Comparison of ENCODE assay signal across 8 cellular contexts in genomic region chr9:35696520-35697215, GRCh38. TPM values are rescaled to one million over a fixed set of nuclear protein-coding genes. Genes with fewer than 3 reads are reported as not detected.
DNase-seq lines count a peak whose midpoint lies in the region; ATAC-seq and TF ChIP-seq lines count a peak whose summit lies in the region.

No MANE protein-coding gene starts in this region.

- H3K4me3 ChIP-seq in SJCRH30 (no peak overlapping the region), left ventricle myocardium inferior (no peak overlapping the region)

- peak; percentile 83 for ATAC-seq in GM18511 (IDR thresholded peaks at IDR 0.05; ENCODE audit: unreplicated experiment)
- peak; percentile 87 for ATAC-seq in HG03460 (IDR thresholded peaks at IDR 0.05; ENCODE audit: unreplicated experiment)
- ATAC-seq in activated naive CD4-positive, alpha-beta T cell treated with anti-CD3 and anti-CD28 coated beads, Interleukin-2, amount 50 U/mL, for 72 hours, result peak; percentile 77 to 88
- ATAC-seq in sciatic nerve, result peak; percentile 73

- no peak overlapping the region for H3K27ac ChIP-seq in SJCRH30
- peak overlapping the region; percentile 54 for H3K27ac ChIP-seq in left ventricle myocardium inferior (replicated peaks)

- H3K9me3 ChIP-seq in SJCRH30 (replicated peaks) (no peaks in the 10 kb centered on the region), left ventricle myocardium inferior (replicated peaks) (no peaks in the 10 kb centered on the region)

- H3K9me3 Mint-ChIP-seq in activated naive CD4-positive, alpha-beta T cell treated with anti-CD3 and anti-CD28 coated beads, Interleukin-2, amount 50 U/mL, for 72 hours, result no peaks in the 10 kb centered on the region

- H3K4me1 ChIP-seq in SJCRH30, result no peaks in the 10 kb centered on the region
- H3K4me1 ChIP-seq in left ventricle myocardium inferior, result peaks cover 33% of the 10 kb centered on the region

- intact Hi-C loops in left ventricle myocardium inferior (cut with micrococcal nuclease) (no loop called here), sciatic nerve (cut with DNase I) (no loop called here)

- H3K27me3 ChIP-seq in SJCRH30 (no peaks in the 10 kb centered on the region), left ventricle myocardium inferior (ENCODE audit: low read depth) (no peaks in the 10 kb centered on the region)

- DNase-seq in Ammon's horn (ENCODE audit: low spot score), result peak; percentile 59
- DNase-seq in SJCRH30, result peak; percentile 33 to 67
- DNase-seq in activated naive CD4-positive, alpha-beta T cell treated with anti-CD3 and anti-CD28 coated beads, Interleukin-2, amount 50 U/mL, for 72 hours (ENCODE audit: low spot score in 2 of 2), result peak in 1 of 2 donors; percentile 64
- peak; percentile 48 for DNase-seq in left ventricle myocardium inferior
- no peak for DNase-seq in sciatic nerve (ENCODE audit: low spot score)
- DNase-seq in NCI-H526 treated with DMSO at 0.1 percent for 48 hours (lab: John Stamatoyannopoulos, UW), result no peak

- H3K27ac Mint-ChIP-seq in activated naive CD4-positive, alpha-beta T cell treated with anti-CD3 and anti-CD28 coated beads, Interleukin-2, amount 50 U/mL, for 72 hours, result no peak overlapping the region

- H3K36me3 Mint-ChIP-seq in activated naive CD4-positive, alpha-beta T cell treated with anti-CD3 and anti-CD28 coated beads, Interleukin-2, amount 50 U/mL, for 72 hours, result peaks cover 0 to 5% of the 10 kb centered on the region in 2 donors

- H3K36me3 ChIP-seq in SJCRH30 (peaks cover 30% of the 10 kb centered on the region), left ventricle myocardium inferior (peaks cover 62% of the 10 kb centered on the region)

- peak; percentile 94 for TF ChIP-seq CTCF in left ventricle myocardium inferior (IDR thresholded peaks at IDR 0.05; ENCODE audit: borderline replicate concordance)

RNA-seq across cellular contexts. Expression of gene TPM2, which starts 6.9 kb away (rescaled TPM):
- 427 and 459 TPM in 2 replicates for total RNA-seq in SJCRH30 (2014; rRNA removed; shearing (Covaris generic))
- total RNA-seq in activated naive CD4-positive, alpha-beta T cell treated with anti-CD3 and anti-CD28 coated beads, Interleukin-2, amount 50 U/mL, for 72 hours, result 1 to 10 TPM; 5.2 to 9.3 TPM
- 1,070 TPM for total RNA-seq in left ventricle myocardium inferior
- total RNA-seq in sciatic nerve, result 165 TPM

RNA-seq across cellular contexts. Expression of gene CA9, which starts 22.9 kb away (rescaled TPM):
- total RNA-seq in SJCRH30 (2014; rRNA removed; shearing (Covaris generic)), result 2.5 and 3.2 TPM in 2 replicates
- total RNA-seq in activated naive CD4-positive, alpha-beta T cell treated with anti-CD3 and anti-CD28 coated beads, Interleukin-2, amount 50 U/mL, for 72 hours, result 1 to 10 TPM in 1 of 2 donors, under 1 TPM in 1; 0.73 to 1.1 TPM
- not detected for total RNA-seq in left ventricle myocardium inferior
- total RNA-seq in sciatic nerve, result not detected

RNA-seq across cellular contexts. Expression of gene ARHGEF39, which starts 31.7 kb away (rescaled TPM):
- 10.5 and 11.9 TPM in 2 replicates for total RNA-seq in SJCRH30 (2014; rRNA removed; shearing (Covaris generic))
- total RNA-seq in activated naive CD4-positive, alpha-beta T cell treated with anti-CD3 and anti-CD28 coated beads, Interleukin-2, amount 50 U/mL, for 72 hours, result 10 to 100 TPM; 21.6 to 22.8 TPM
- total RNA-seq in left ventricle myocardium inferior (0.27 TPM), sciatic nerve (not detected)

RNA-seq across cellular contexts. Expression of gene TLN1, which starts 35.3 kb away (rescaled TPM):
- 65.0 and 70.4 TPM in 2 replicates for total RNA-seq in SJCRH30 (2014; rRNA removed; shearing (Covaris generic))
- 100 to 1,000 TPM; 234 to 334 TPM for total RNA-seq in activated naive CD4-positive, alpha-beta T cell treated with anti-CD3 and anti-CD28 coated beads, Interleukin-2, amount 50 U/mL, for 72 hours
- total RNA-seq in left ventricle myocardium inferior (234 TPM), sciatic nerve (411 TPM)

RNA-seq across cellular contexts. Expression of gene CREB3, which starts 35.8 kb away (rescaled TPM):
- total RNA-seq in SJCRH30 (2014; rRNA removed; shearing (Covaris generic)), result 21.1 and 21.6 TPM in 2 replicates
- total RNA-seq in activated naive CD4-positive, alpha-beta T cell treated with anti-CD3 and anti-CD28 coated beads, Interleukin-2, amount 50 U/mL, for 72 hours, result 10 to 100 TPM; 22.8 to 25.3 TPM
- total RNA-seq in left ventricle myocardium inferior (20.6 TPM), sciatic nerve (28.8 TPM)

Comparison
In these comparisons a context has a peak if more than half of its experiments do, and no peak if none do; other contexts are left out.
1. DNase-seq: peak in Ammon's horn (single experiment), SJCRH30 (2 of 2) and left ventricle myocardium inferior (single experiment); none in sciatic nerve (single experiment) and NCI-H526 treated with DMSO at 0.1 percent for 48 hours (single experiment).
2. RNA of gene TPM2, which starts 6.9 kb away (total RNA-seq): 1,070 TPM in left ventricle myocardium inferior (single experiment), 427 to 459 TPM in SJCRH30 and 165 TPM in sciatic nerve (single experiment); 5.2 to 9.3 TPM in activated naive CD4-positive, alpha-beta T cell treated with anti-CD3 and anti-CD28 coated beads, Interleukin-2, amount 50 U/mL, for 72 hours; every median in the first group is over 10 times any median in the second.
3. Peak in every context shown above with its lines, with median percentiles within 50 percentile points of each other: ATAC-seq.